In genomic region chrX:47172971-47173792, GRCh38 we compare ENCODE assay signal across 24 cellular contexts.
"Had no signal": no experiment of that assay in that cellular context is flagged by ENCODE, and none has a peak within 500 bp of the region (broad histone marks: within the 10 kb centered on the region; RNA-seq: fewer than 3 reads in every experiment).

No MANE protein-coding gene starts in this region.

- H3K4me1 ChIP-seq: suprapubic skin, tibial nerve, vagina had no signal

- H3K4me3 ChIP-seq: heart right ventricle, lung, suprapubic skin, tibial nerve, vagina had no signal

- H3K27ac ChIP-seq: heart right ventricle, suprapubic skin, tibial nerve, vagina had no signal

- H3K27me3 ChIP-seq: suprapubic skin, vagina had no signal

- H3K9me3 ChIP-seq: heart right ventricle, suprapubic skin, tibial nerve, vagina had no signal

- H3K27ac Mint-ChIP-seq: activated CD4-positive, alpha-beta memory T cell treated with anti-CD3 and anti-CD28 coated beads, Interleukin-2, amount 10 ng/mL, durations not matched to agents 7 days and 5 days; activated naive CD4-positive, alpha-beta T cell treated with anti-CD3 and anti-CD28 coated beads for 36 hours; activated naive CD8-positive, alpha-beta T cell treated with anti-CD3 and anti-CD28 coated beads, Interleukin-2, amount 10 ng/mL, durations not matched to agents 7 days and 5 days; activated T-helper 17 cell treated with anti-CD3 and anti-CD28 coated beads, Interleukin-2, amount 50 U/mL, for 72 hours; T-helper 2 cell treated with Interferon-gamma antibody and Interleukin-4, amounts not matched to agents 5 μg/mL and 100 μg/mL, for 36 hours; WTC11 had no signal

- H3K27me3 Mint-ChIP-seq: activated CD4-positive, alpha-beta memory T cell treated with anti-CD3 and anti-CD28 coated beads, Interleukin-2, amount 10 ng/mL, durations not matched to agents 7 days and 5 days; activated naive CD8-positive, alpha-beta T cell treated with anti-CD3 and anti-CD28 coated beads, Interleukin-2, amount 10 ng/mL, durations not matched to agents 7 days and 5 days; activated T-helper 17 cell treated with anti-CD3 and anti-CD28 coated beads, Interleukin-2, amount 50 U/mL, for 72 hours; naive thymus-derived CD4-positive, alpha-beta T cell; stimulated activated naive CD8-positive, alpha-beta T cell treated with anti-CD3 and anti-CD28 coated beads, Interleukin-15, amount 100 ng/mL, for 72 hours had no signal

- DNase-seq: activated CD4-positive, alpha-beta memory T cell treated with anti-CD3 and anti-CD28 coated beads, Interleukin-2, amount 10 ng/mL, durations not matched to agents 7 days and 5 days; activated CD4-positive, alpha-beta T cell treated with anti-CD3 and anti-CD28 coated beads for 4 hours; activated naive CD4-positive, alpha-beta T cell treated with anti-CD3 and anti-CD28 coated beads for 36 hours; activated naive CD8-positive, alpha-beta T cell treated with anti-CD3 and anti-CD28 coated beads, Interleukin-2, amount 10 ng/mL, durations not matched to agents 7 days and 5 days; amygdala; dermis blood vessel endothelial cell; effector CD8-positive, alpha-beta T cell; erythroblast; foreskin fibroblast; heart right ventricle; naive thymus-derived CD4-positive, alpha-beta T cell; occipital lobe; stimulated activated CD4-positive, alpha-beta T cell treated with anti-CD3 and anti-CD28 coated beads, Interleukin-12 subunit alpha, Interleukin-12 subunit beta, amount 100 ng/mL, for 4 hours; stimulated activated naive CD8-positive, alpha-beta T cell treated with anti-CD3 and anti-CD28 coated beads, Interleukin-15, amount 100 ng/mL, for 72 hours had no signal

- H3K4me3 Mint-ChIP-seq: activated CD4-positive, alpha-beta memory T cell treated with anti-CD3 and anti-CD28 coated beads, Interleukin-2, amount 10 ng/mL, durations not matched to agents 7 days and 5 days; activated naive CD4-positive, alpha-beta T cell treated with anti-CD3 and anti-CD28 coated beads for 36 hours; activated naive CD8-positive, alpha-beta T cell treated with anti-CD3 and anti-CD28 coated beads, Interleukin-2, amount 10 ng/mL, durations not matched to agents 7 days and 5 days; activated T-helper 17 cell treated with anti-CD3 and anti-CD28 coated beads, Interleukin-2, amount 50 U/mL, for 72 hours; naive thymus-derived CD4-positive, alpha-beta T cell; neural crest cell; stimulated activated naive CD8-positive, alpha-beta T cell treated with anti-CD3 and anti-CD28 coated beads, Interleukin-15, amount 100 ng/mL, for 72 hours; T-helper 2 cell treated with Interferon-gamma antibody and Interleukin-4, amounts not matched to agents 5 μg/mL and 100 μg/mL, for 36 hours; WTC11 had no signal

- H3K9me3 Mint-ChIP-seq: activated CD4-positive, alpha-beta memory T cell treated with anti-CD3 and anti-CD28 coated beads, Interleukin-2, amount 10 ng/mL, durations not matched to agents 7 days and 5 days; activated naive CD4-positive, alpha-beta T cell treated with anti-CD3 and anti-CD28 coated beads for 36 hours; activated naive CD8-positive, alpha-beta T cell treated with anti-CD3 and anti-CD28 coated beads, Interleukin-2, amount 10 ng/mL, durations not matched to agents 7 days and 5 days; activated T-helper 17 cell treated with anti-CD3 and anti-CD28 coated beads, Interleukin-2, amount 50 U/mL, for 72 hours; neural crest cell; stimulated activated naive CD8-positive, alpha-beta T cell treated with anti-CD3 and anti-CD28 coated beads, Interleukin-15, amount 100 ng/mL, for 72 hours; T-helper 2 cell treated with Interferon-gamma antibody and Interleukin-4, amounts not matched to agents 5 μg/mL and 100 μg/mL, for 36 hours; WTC11 had no signal

- H3K4me1 Mint-ChIP-seq: activated CD4-positive, alpha-beta memory T cell treated with anti-CD3 and anti-CD28 coated beads, Interleukin-2, amount 10 ng/mL, durations not matched to agents 7 days and 5 days; neural crest cell; stimulated activated naive CD8-positive, alpha-beta T cell treated with anti-CD3 and anti-CD28 coated beads, Interleukin-15, amount 100 ng/mL, for 72 hours; WTC11 had no signal

- ATAC-seq: activated T-helper 17 cell treated with anti-CD3 and anti-CD28 coated beads, Interleukin-2, amount 50 U/mL, for 72 hours; heart right ventricle; left lobe of liver; naive thymus-derived CD4-positive, alpha-beta T cell; SK-N-SH treated with all-trans-retinoic acid at 6 μM for 48 hours; stimulated activated naive CD8-positive, alpha-beta T cell treated with anti-CD3 and anti-CD28 coated beads, Interleukin-15, amount 100 ng/mL, for 72 hours; WTC11 had no signal
